Comparison of ENCODE assay signal across 37 cellular contexts in the genomic region with DNA sequence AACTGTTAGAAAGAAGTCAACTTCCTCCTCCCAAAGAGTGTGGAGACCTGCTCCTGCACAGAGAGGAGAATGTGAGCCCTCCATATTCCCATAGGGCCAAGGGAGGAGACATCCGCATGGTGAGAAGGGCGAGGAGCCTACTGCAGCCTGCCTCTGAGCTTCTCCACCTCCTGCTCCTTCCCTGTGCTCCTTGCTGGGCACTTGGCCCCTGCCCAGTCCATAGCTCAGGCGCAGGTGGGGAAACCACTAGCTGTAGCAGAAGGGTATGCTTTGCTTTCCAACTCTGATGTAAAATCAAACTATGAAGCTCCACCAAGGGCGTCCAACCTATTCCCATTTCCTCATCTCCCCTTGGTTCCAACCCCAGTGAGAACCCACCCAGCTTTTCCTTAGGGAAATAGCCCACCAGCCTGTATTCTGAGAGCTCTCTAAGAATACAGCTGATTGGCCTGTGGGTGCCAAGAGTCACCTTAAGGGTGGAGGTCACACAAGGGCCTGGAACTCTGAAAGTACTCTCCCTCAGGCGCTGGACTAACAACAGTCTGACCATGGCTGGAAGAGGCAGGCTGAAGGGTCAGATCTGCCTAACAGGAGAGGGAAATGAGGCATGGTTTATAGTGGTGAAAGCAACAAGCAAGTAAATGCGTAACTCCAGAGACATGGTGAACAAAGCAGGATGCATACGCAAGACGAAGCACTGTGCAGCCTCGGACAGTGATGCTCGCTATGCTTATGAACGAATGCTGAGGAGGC. TPM values are rescaled to one million over a fixed set of nuclear protein-coding genes. Genes with fewer than 3 reads are reported as not detected.
DNase-seq lines count a peak whose midpoint lies in the region; ATAC-seq, FAIRE-seq and TF ChIP-seq lines count a peak whose summit lies in the region.
"Had no signal": no experiment of that assay in that cellular context is flagged by ENCODE, and none has a peak within 500 bp of the region (broad histone marks: within the 10 kb centered on the region; RNA-seq: fewer than 3 reads in every experiment).

No MANE protein-coding gene starts in this region.

- no peak overlapping the region for H3K27ac ChIP-seq in tibial artery
- H3K27ac ChIP-seq in esophagus squamous epithelium, result no peak overlapping the region
- no peak overlapping the region for H3K27ac ChIP-seq in right atrium auricular region
- H3K27ac ChIP-seq: cardiac muscle cell, gastroesophageal sphincter, left lung, neutrophil, PC-9, upper lobe of left lung, WERI-Rb-1 had no signal

- H3K9me3 ChIP-seq in tibial artery (no peaks in the 10 kb centered on the region), esophagus squamous epithelium (no peaks in the 10 kb centered on the region), right atrium auricular region (no peaks in the 10 kb centered on the region)
- H3K9me3 ChIP-seq: gastroesophageal sphincter, left lung, neutrophil, upper lobe of left lung had no signal

- H3K36me3 ChIP-seq in tibial artery (no peaks in the 10 kb centered on the region), esophagus squamous epithelium (no peaks in the 10 kb centered on the region), right atrium auricular region (no peaks in the 10 kb centered on the region)
- H3K36me3 ChIP-seq: cardiac muscle cell, gastroesophageal sphincter, left lung, neutrophil, upper lobe of left lung, WERI-Rb-1 had no signal

- H3K27me3 ChIP-seq in tibial artery, result no peaks in the 10 kb centered on the region
- no peaks in the 10 kb centered on the region for H3K27me3 ChIP-seq in esophagus squamous epithelium
- no peaks in the 10 kb centered on the region for H3K27me3 ChIP-seq in right atrium auricular region
- H3K27me3 ChIP-seq: cardiac muscle cell, gastroesophageal sphincter, left lung, upper lobe of left lung had no signal

- TF ChIP-seq CTCF in D721Med (IDR thresholded peaks at IDR 0.05; ENCODE audit: insufficient read depth, missing control alignments) (no peak), lower leg skin (IDR thresholded peaks at IDR 0.05) (no peak), tibial artery (IDR thresholded peaks at IDR 0.05) (no peak), esophagus squamous epithelium (IDR thresholded peaks at IDR 0.05) (no peak), right atrium auricular region (IDR thresholded peaks at IDR 0.05) (no peak)

- intact Hi-C loops in lower leg skin (cut with DNase I; ENCODE audit: low total_unique reads) (no loop called here), tibial artery (cut with DNase I; ENCODE audit: low total_unique reads) (no loop called here), esophagus squamous epithelium (cut with DNase I) (no loop called here)

- DNase-seq in D721Med (ENCODE audit: insufficient read length, low spot score), result peak; percentile 10
- peak; percentile 22 for DNase-seq in activated CD8-positive, alpha-beta memory T cell treated with anti-CD3 and anti-CD28 coated beads, Interleukin-2, amount 50 U/mL, for 48 hours
- peak; percentile 5 to 66 for DNase-seq in lower leg skin (ENCODE audit: low spot score in 2 of 2)
- DNase-seq in tibial artery, result peak; percentile 5 to 48
- DNase-seq in esophagus squamous epithelium (lab: John Stamatoyannopoulos, UW), result no peak
- DNase-seq in right atrium auricular region (ENCODE audit: low spot score), result no peak
- DNase-seq: activated CD4-positive, alpha-beta T cell treated with anti-CD3 and anti-CD28 coated beads for 48 hours; activated naive CD8-positive, alpha-beta T cell treated with anti-CD3 and anti-CD28 coated beads for 36 hours; CD4-positive, alpha-beta memory T cell; hypothalamus; immature natural killer cell; IMR-90; left lung; mesendoderm; NCI-H1048; NCI-H1694 treated with DMSO at 0.1 percent for 48 hours; NCI-H2171; NCI-H524; PC-9; SHP77 treated with DMSO at 0.1 percent for 48 hours; small intestine; stimulated activated CD4-positive, alpha-beta T cell treated with anti-CD3 and anti-CD28 coated beads, Interleukin-1b, Interleukin-23, amount 100 ng/mL, for 48 hours; SW 1271; T-helper 9 cell; upper lobe of left lung; WERI-Rb-1 had no signal

- no peak for TF ChIP-seq POLR2A in lower leg skin (IDR thresholded peaks at IDR 0.05)
- no peak for TF ChIP-seq POLR2A in esophagus squamous epithelium (IDR thresholded peaks at IDR 0.05)

- WGBS in lower leg skin, 2 donors, result 93 to 95% methylated on average over 11 of the region's 11 CpGs
- 91 to 97% methylated on average over 8 to 10 of the region's 11 CpGs for WGBS in esophagus squamous epithelium, 2 donors

- no peak for FAIRE-seq in D721Med (lab: Jason Lieb, UNC)
- FAIRE-seq: endometrium, GM12892, small intestine had no signal

- no peak overlapping the region for H3K4me3 ChIP-seq in lower leg skin (ENCODE audit: low read depth, poor library complexity, severe bottlenecking)
- no peak overlapping the region for H3K4me3 ChIP-seq in tibial artery
- no peak overlapping the region for H3K4me3 ChIP-seq in esophagus squamous epithelium
- no peak overlapping the region for H3K4me3 ChIP-seq in right atrium auricular region
- H3K4me3 ChIP-seq: cardiac muscle cell, gastroesophageal sphincter, GM23338, left lung, PC-9, upper lobe of left lung had no signal

- no peak for ATAC-seq in GM18517 (IDR thresholded peaks at IDR 0.05; ENCODE audit: unreplicated experiment)
- ATAC-seq: gastroesophageal sphincter, GM23338, left lung had no signal

- H3K4me1 ChIP-seq in tibial artery, result peaks cover 0 to 37% (median 11%) of the 10 kb centered on the region in 4 donors
- H3K4me1 ChIP-seq in esophagus squamous epithelium, result no peaks in the 10 kb centered on the region
- H3K4me1 ChIP-seq in right atrium auricular region, result peaks cover 0 to 6% of the 10 kb centered on the region in 2 donors
- H3K4me1 ChIP-seq: left lung, upper lobe of left lung had no signal

RNA-seq across cellular contexts. Expression of a gene that starts 13.9 kb away (rescaled TPM):
- 1 to 10 TPM in 2 of 4 donors, under 1 TPM in 2; 0.80 to 2.0 (median 1.1) TPM for total RNA-seq in lower leg skin
- 1 to 10 TPM in 1 of 4 donors, under 1 TPM in 3; 0.29 to 1.4 (median 0.73) TPM for total RNA-seq in esophagus squamous epithelium
- not detected for total RNA-seq in right atrium auricular region
- total RNA-seq: CD4-positive, alpha-beta memory T cell; fibroblast of lung; pulmonary artery endothelial cell had no signal

RNA-seq across cellular contexts. Expression of a gene that starts 22.0 kb away (rescaled TPM):
- total RNA-seq in lower leg skin (not detected), esophagus squamous epithelium (not detected), right atrium auricular region (not detected)
- total RNA-seq: activated naive CD8-positive, alpha-beta T cell treated with anti-CD3 and anti-CD28 coated beads for 36 hours; aorta; cardiac muscle cell; CD4-positive, alpha-beta memory T cell; fibroblast of lung; gastroesophageal sphincter; GM23338; IMR-90; left lung; myocyte; PC-9; pulmonary artery endothelial cell; upper lobe of left lung had no signal

RNA-seq across cellular contexts. Expression of a gene that starts 47.9 kb away (rescaled TPM):
- total RNA-seq in lower leg skin (not detected), esophagus squamous epithelium (not detected), right atrium auricular region (under 1 TPM in 1 of 2 donors, not detected in 1; 0.16 TPM)
- total RNA-seq: activated naive CD8-positive, alpha-beta T cell treated with anti-CD3 and anti-CD28 coated beads for 36 hours; aorta; CD4-positive, alpha-beta memory T cell; fibroblast of lung; gastroesophageal sphincter; GM23338; left lung; myocyte; PC-9; pulmonary artery endothelial cell; upper lobe of left lung had no signal

Comparison
In these comparisons a context has a peak if more than half of its experiments do, and no peak if none do; other contexts are left out.
1. DNase-seq: peak in D721Med (single experiment), activated CD8-positive, alpha-beta memory T cell treated with anti-CD3 and anti-CD28 coated beads, Interleukin-2, amount 50 U/mL, for 48 hours (single experiment), lower leg skin (2 of 2) and tibial artery (2 of 2); none in esophagus squamous epithelium (single experiment) and right atrium auricular region (single experiment).